8 cellular contexts compared by ENCODE assay signal in genomic region chr6:158869010-158869603, GRCh38. TPM values are rescaled to one million over a fixed set of nuclear protein-coding genes. Genes with fewer than 3 reads are reported as not detected.
DNase-seq lines count a peak whose midpoint lies in the region; ATAC-seq and TF ChIP-seq lines count a peak whose summit lies in the region.

No MANE protein-coding gene starts in this region.

- peak overlapping the region; percentile 14 for H3K18ac ChIP-seq in trophoblast cell (ENCODE audit: low read length)

- H4K20me1 ChIP-seq in fibroblast of lung (ENCODE audit: control insufficient read depth, extremely low read depth, insufficient read depth, low read length) = no peaks in the 10 kb centered on the region

- 21% methylated on average over 18 of the region's 19 CpGs for WGBS in HUES64
- WGBS in trophoblast cell (ENCODE audit: extremely low coverage, insufficient coverage, insufficient read length) = no CpG with 5 or more reads among the region's 19 CpGs

- H3K4ac ChIP-seq in trophoblast cell (ENCODE audit: low read depth, low read length) = peak overlapping the region; percentile 60

- H3K79me2 ChIP-seq in fibroblast of lung (ENCODE audit: control insufficient read depth, insufficient read depth, low read length) (no peaks in the 10 kb centered on the region), trophoblast cell (ENCODE audit: control insufficient read depth, insufficient read depth, low read length, poor library complexity) (peaks cover 4% of the 10 kb centered on the region)

- peak overlapping the region; percentile 96 for H3K27ac ChIP-seq in HUES64 (ENCODE audit: low read depth, low read length)
- peak overlapping the region; percentile 83 for H3K27ac ChIP-seq in fibroblast of lung (ENCODE audit: insufficient read depth, low read length)
- peak overlapping the region; percentile 55 for H3K27ac ChIP-seq in trophoblast cell (ENCODE audit: low read depth, low read length)

- H2BK12ac ChIP-seq in trophoblast cell (ENCODE audit: low read length) = peak overlapping the region; percentile 78

- H3K9me3 ChIP-seq in BE2C (no peaks in the 10 kb centered on the region), HUES64 (ENCODE audit: insufficient read depth, low read depth, low read length) (no peaks in the 10 kb centered on the region), fibroblast of lung (ENCODE audit: control insufficient read depth, insufficient read depth, low read depth, low read length) (no peaks in the 10 kb centered on the region), trophoblast cell (ENCODE audit: insufficient read depth, low read depth, low read length) (peaks cover 1% of the 10 kb centered on the region)

- peak overlapping the region; percentile 67 for H2BK120ac ChIP-seq in trophoblast cell (ENCODE audit: insufficient read depth, low read length, poor library complexity)

- DNase-seq in BE2C = no peak
- DNase-seq in SW480 (ENCODE audit: low spot score) = peak; percentile 89
- peak in 1 of 2 donors; percentile 70 for DNase-seq in fibroblast of lung (ENCODE audit: low read depth in 2 of 2)
- DNase-seq in trophoblast cell = peak; percentile 64 to 82
- no peak for DNase-seq in glomerular visceral epithelial cell (ENCODE audit: extremely low spot score)

- ATAC-seq in GM19025 (IDR thresholded peaks at IDR 0.05; ENCODE audit: low read depth, unreplicated experiment) = peak; percentile 14
- ATAC-seq in GM21825 (IDR thresholded peaks at IDR 0.05; ENCODE audit: unreplicated experiment) = no peak

- peak overlapping the region; percentile 74 for H3K14ac ChIP-seq in trophoblast cell (ENCODE audit: low read length)

- TF ChIP-seq CTCF in BE2C (IDR thresholded peaks at IDR 0.05; ENCODE audit: low read depth, low read length) (no peak), fibroblast of lung (conservative IDR thresholded peaks at IDR 0.05 in 1 of 2, IDR thresholded peaks at IDR 0.05 in 1 of 2; ENCODE audit: low read depth in 1 of 2, low read length in 2 of 2) (no peak)

- H3K79me1 ChIP-seq in trophoblast cell (ENCODE audit: low read length) = peaks cover 18% of the 10 kb centered on the region

- H3K4me1 ChIP-seq in BE2C = peaks cover 3% of the 10 kb centered on the region; the same call in 1 of the 2 replicates
- 0 out of 2 replicates have a peak, but pooled peaks cover 14% of the 10 kb centered on the region for H3K4me1 ChIP-seq in HUES64 (ENCODE audit: insufficient read depth, low read length)
- H3K4me1 ChIP-seq in fibroblast of lung (ENCODE audit: control insufficient read depth, extremely low read depth, insufficient read depth, low read length) = peaks cover 2% of the 10 kb centered on the region
- peaks cover 6 to 13% of the 10 kb centered on the region in 2 experiments for H3K4me1 ChIP-seq in trophoblast cell (ENCODE audit: control insufficient read depth in 1 of 2, insufficient read depth in 2 of 2, low read length in 2 of 2)

- H2AFZ ChIP-seq in fibroblast of lung (ENCODE audit: low read length) (peak overlapping the region; percentile 78), trophoblast cell (ENCODE audit: insufficient read depth, low read length, poor library complexity) (no peak overlapping the region)

- H3K36me3 ChIP-seq in BE2C (no peaks in the 10 kb centered on the region), HUES64 (ENCODE audit: insufficient read depth, low read length) (no peaks in the 10 kb centered on the region), fibroblast of lung (ENCODE audit: control insufficient read depth, insufficient read depth, low read length) (no peaks in the 10 kb centered on the region), trophoblast cell (ENCODE audit: control insufficient read depth in 1 of 2, insufficient read depth in 2 of 2, low read length in 2 of 2) (no peaks in the 10 kb centered on the region)

- H3K9ac ChIP-seq in HUES64 (ENCODE audit: low read depth, low read length) (peak overlapping the region; percentile 83), fibroblast of lung (ENCODE audit: insufficient read depth, low read length) (peak overlapping the region; percentile 62), trophoblast cell (ENCODE audit: low read length) (no peak overlapping the region)

- H3K27me3 ChIP-seq in BE2C = no peaks in the 10 kb centered on the region
- no peaks in the 10 kb centered on the region for H3K27me3 ChIP-seq in HUES64 (ENCODE audit: insufficient read depth, low read length)
- H3K27me3 ChIP-seq in fibroblast of lung (ENCODE audit: control insufficient read depth, insufficient read depth, low read length) = no peaks in the 10 kb centered on the region
- H3K27me3 ChIP-seq in trophoblast cell (ENCODE audit: insufficient read depth, low read length) = no peaks in the 10 kb centered on the region

- H3K4me3 ChIP-seq in BE2C (ENCODE audit: low read depth, low read length) (peak overlapping the region; percentile 43), HUES64 (ENCODE audit: low read length) (peak overlapping the region; percentile 55), fibroblast of lung (replicated peaks in 1 of 4; ENCODE audit: control extremely low read depth in 1 of 4, insufficient read depth in 1 of 4, low read depth in 3 of 4, low read length in 4 of 4) (peak overlapping the region; percentile 5 to 59 (median 32)), trophoblast cell (ENCODE audit: low read depth, low read length) (no peak overlapping the region)

- peak overlapping the region; percentile 14 for H4K12ac ChIP-seq in trophoblast cell (ENCODE audit: low read depth, low read length)

- H4K91ac ChIP-seq in trophoblast cell (ENCODE audit: low read depth, low read length) = peak overlapping the region; percentile 45

- H4K8ac ChIP-seq in trophoblast cell (ENCODE audit: low read depth, low read length) = peak overlapping the region; percentile 48

- peak overlapping the region; percentile 91 for H2AK5ac ChIP-seq in trophoblast cell (ENCODE audit: low read length)

- no peak overlapping the region for H3K23ac ChIP-seq in trophoblast cell (ENCODE audit: low read length)

- H2BK5ac ChIP-seq in trophoblast cell (ENCODE audit: low read depth, low read length, poor library complexity) = peak overlapping the region; percentile 37

- H3K4me2 ChIP-seq in fibroblast of lung (ENCODE audit: extremely low read depth, insufficient read depth, low read length) (peak overlapping the region; percentile 21), trophoblast cell (ENCODE audit: low read length) (peak overlapping the region; percentile 22)

RNA-seq across cellular contexts. Expression of gene EZR, which starts 49.9 kb away (rescaled TPM):
- 63.8 TPM for polyA plus RNA-seq in BE2C (2012; ENCODE audit: insufficient read depth, insufficient read length, low read depth)
- 158 TPM for polyA plus RNA-seq in HUES64 (2013, experiment 1 of 2)
- polyA plus RNA-seq in HUES64 (2013, experiment 2 of 2) = 143 TPM
- total RNA-seq in fibroblast of lung = 55.2 and 89.0 TPM in 2 replicates
- 105 and 132 TPM in 2 replicates for polyA plus RNA-seq in fibroblast of lung
- polyA plus RNA-seq in fibroblast of lung (2012) = 103 and 125 TPM in 2 replicates
- polyA minus RNA-seq in fibroblast of lung (ENCODE audit: low replicate concordance) = 108 and 119 TPM in 2 replicates
- polyA plus RNA-seq in trophoblast cell (2013) = 490 and 492 TPM in 2 replicates

Comparison
In these comparisons a context has a peak if more than half of its experiments do, and no peak if none do; other contexts are left out.
1. DNase-seq: peak in SW480 (single experiment) and trophoblast cell (2 of 2); none in BE2C (single experiment) and glomerular visceral epithelial cell (single experiment).
2. Peak in every context shown above with its lines, with median percentiles within 50 percentile points of each other: H3K27ac ChIP-seq.